17 cellular contexts compared by ENCODE assay signal in the genomic region with DNA sequence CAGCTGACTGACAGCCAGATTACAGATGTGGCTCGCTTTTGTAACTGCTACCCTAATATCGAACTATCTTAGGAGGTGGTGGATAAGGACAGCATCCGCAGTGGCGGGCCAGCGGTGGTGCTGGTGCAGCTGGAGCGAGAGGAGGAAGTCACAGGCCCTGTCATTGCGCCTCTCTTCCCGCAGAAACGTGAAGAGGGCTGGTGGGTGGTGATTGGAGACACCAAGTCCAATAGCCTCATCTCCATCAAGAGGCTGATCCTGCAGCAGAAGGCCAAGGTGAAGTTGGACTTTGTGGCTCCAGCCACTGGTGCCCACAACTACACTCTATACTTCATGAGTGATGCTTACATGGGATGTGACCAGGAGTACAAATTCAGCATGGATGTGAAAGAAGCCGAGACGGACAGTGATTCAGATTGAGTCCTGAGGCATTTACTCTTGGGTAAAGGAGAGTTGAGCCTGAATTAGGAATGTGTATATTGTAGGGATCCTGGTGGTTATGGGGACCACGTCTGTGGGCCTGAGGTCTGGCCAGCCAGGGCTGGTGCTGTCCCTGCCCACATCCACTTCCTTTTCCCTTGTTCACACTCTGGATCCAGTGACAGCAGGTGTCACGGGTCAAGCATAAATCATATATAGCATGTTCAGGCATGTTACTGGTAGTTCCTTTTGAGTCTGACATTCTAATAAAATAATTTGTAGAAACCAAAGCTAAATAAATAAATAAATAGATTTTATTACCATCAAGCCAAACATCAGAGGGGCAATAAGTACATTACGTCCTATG.
DNase-seq lines count a peak whose midpoint lies in the region; FAIRE-seq and TF ChIP-seq lines count a peak whose summit lies in the region.
"Had no signal": no experiment of that assay in that cellular context is flagged by ENCODE, and none has a peak within 500 bp of the region (broad histone marks: within the 10 kb centered on the region; RNA-seq: fewer than 3 reads in every experiment).

No MANE protein-coding gene starts in this region.

- H3K27ac Mint-ChIP-seq in endothelial cell (ENCODE audit: unreplicated experiment) (no peak overlapping the region), type B pancreatic cell (no peak overlapping the region)
- H3K27ac Mint-ChIP-seq: CD4-positive, CD25-positive, alpha-beta regulatory T cell had no signal

- no peak for FAIRE-seq in GM12892 (lab: Jason Lieb, UNC)
- FAIRE-seq: H54, HepG2, HTR-8/SVneo had no signal

- no peak for TF ChIP-seq CTCF in LNCaP clone FGC (IDR thresholded peaks at IDR 0.05; ENCODE audit: control insufficient read depth, extremely low read depth, insufficient read depth)
- TF ChIP-seq CTCF in endothelial cell (IDR thresholded peaks at IDR 0.05; ENCODE audit: unreplicated experiment), result no peak
- no peak for TF ChIP-seq CTCF in type B pancreatic cell (conservative IDR thresholded peaks at IDR 0.05)

- peaks cover 7% of the 10 kb centered on the region for H3K27me3 Mint-ChIP-seq in endothelial cell (ENCODE audit: unreplicated experiment)
- H3K27me3 Mint-ChIP-seq in type B pancreatic cell, result no peaks in the 10 kb centered on the region
- H3K27me3 Mint-ChIP-seq: CD4-positive, CD25-positive, alpha-beta regulatory T cell had no signal

- DNase-seq in activated CD8-positive, alpha-beta memory T cell treated with anti-CD3 and anti-CD28 coated beads, Interleukin-2, amount 50 U/mL, for 48 hours, result peak; percentile 32
- no peak for DNase-seq in activated CD8-positive, alpha-beta memory T cell treated with anti-CD3 and anti-CD28 coated beads for 24 hours
- peak; percentile 76 for DNase-seq in LNCaP clone FGC (ENCODE audit: low read depth)
- no peak for DNase-seq in endothelial cell (ENCODE audit: low spot score)
- peak; percentile 37 for DNase-seq in type B pancreatic cell (ENCODE audit: extremely low spot score, unreplicated experiment)
- no peak for DNase-seq in GM12892 (ENCODE audit: insufficient read length)
- no peak for DNase-seq in activated T-cell treated with anti-CD3 and anti-CD28 coated beads, Interleukin-2, amount 50 U/mL, for 1 hour
- DNase-seq: 8988T; AML-193; CD4-positive, CD25-positive, alpha-beta regulatory T cell; DMS53; GF-D8; GM23248 had no signal

- TF ChIP-seq POLR2A in GM12892 (IDR thresholded peaks at IDR 0.05; ENCODE audit: low read depth, low read length), result no peak

- H3K4me3 ChIP-seq in LNCaP clone FGC (ENCODE audit: low read depth, low read length), result no peak overlapping the region
- H3K4me3 ChIP-seq: BLaER1, GM23248 had no signal

- H3K4me1 Mint-ChIP-seq in endothelial cell (ENCODE audit: unreplicated experiment), result peaks cover 17% of the 10 kb centered on the region
- H3K4me1 Mint-ChIP-seq in type B pancreatic cell (ENCODE audit: unreplicated experiment), result no peaks in the 10 kb centered on the region

- H3K36me3 Mint-ChIP-seq in endothelial cell (ENCODE audit: low read depth, unreplicated experiment) (peaks cover 53% of the 10 kb centered on the region), type B pancreatic cell (peaks cover 28% of the 10 kb centered on the region)

- H3K4me3 Mint-ChIP-seq in endothelial cell (ENCODE audit: unreplicated experiment), result peak overlapping the region; percentile 40
- no peak overlapping the region for H3K4me3 Mint-ChIP-seq in type B pancreatic cell
- H3K4me3 Mint-ChIP-seq: CD4-positive, CD25-positive, alpha-beta regulatory T cell had no signal

- no peaks in the 10 kb centered on the region for H3K9me3 Mint-ChIP-seq in endothelial cell (ENCODE audit: unreplicated experiment)
- H3K9me3 Mint-ChIP-seq in type B pancreatic cell, result no peaks in the 10 kb centered on the region
- H3K9me3 Mint-ChIP-seq: CD4-positive, CD25-positive, alpha-beta regulatory T cell had no signal

Comparison
In these comparisons a context has a peak if more than half of its experiments do, and no peak if none do; other contexts are left out.
1. DNase-seq: peak in activated CD8-positive, alpha-beta memory T cell treated with anti-CD3 and anti-CD28 coated beads, Interleukin-2, amount 50 U/mL, for 48 hours (single experiment), LNCaP clone FGC (single experiment) and type B pancreatic cell (single experiment); none in activated CD8-positive, alpha-beta memory T cell treated with anti-CD3 and anti-CD28 coated beads for 24 hours (single experiment), endothelial cell (single experiment), GM12892 (single experiment) and activated T-cell treated with anti-CD3 and anti-CD28 coated beads, Interleukin-2, amount 50 U/mL, for 1 hour (single experiment).